ENCODE assay signal across 13 cellular contexts in the genomic region with DNA sequence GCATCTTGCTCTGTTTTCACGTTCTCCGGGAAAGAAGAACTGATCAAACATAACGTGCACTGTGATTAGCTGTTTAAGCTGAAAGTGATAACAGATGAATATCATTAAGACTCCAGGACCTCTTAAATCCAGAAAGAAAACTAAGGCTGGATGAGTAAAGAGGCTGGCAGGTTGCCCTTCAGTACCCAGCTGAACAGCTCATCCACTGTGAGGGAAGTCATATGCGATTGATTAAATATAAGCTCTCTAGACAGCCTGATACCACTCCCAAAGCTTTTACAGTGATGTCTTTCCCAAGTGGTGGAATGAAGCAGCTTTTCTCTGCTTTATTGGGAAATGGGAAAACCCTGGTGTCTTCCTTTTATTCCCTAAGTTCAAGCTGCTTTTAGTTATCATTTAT.
DNase-seq lines count a peak whose midpoint lies in the region; ATAC-seq lines count a peak whose summit lies in the region.
"Had no signal": no experiment of that assay in that cellular context is flagged by ENCODE, and none has a peak within 500 bp of the region (broad histone marks: within the 10 kb centered on the region; RNA-seq: fewer than 3 reads in every experiment).

No MANE protein-coding gene starts in this region.

- peak; percentile 12 for DNase-seq in Ammon's horn (ENCODE audit: low spot score)
- peak; percentile 48 for DNase-seq in M059J (ENCODE audit: low read depth)
- DNase-seq in dedifferentiated amniotic fluid mesenchymal stem cell (ENCODE audit: extremely low spot score) = peak; percentile 86
- peak; percentile 11 for DNase-seq in renal cortical epithelial cell (ENCODE audit: low read depth)
- DNase-seq in NCI-H774 (lab: John Stamatoyannopoulos, UW) = no peak
- no peak for DNase-seq in NCI-H524 (lab: John Stamatoyannopoulos, UW)
- DNase-seq in stimulated activated CD4-positive, alpha-beta T cell treated with anti-CD3 and anti-CD28 coated beads, Interleukin-1b, Interleukin-23, amount 100 ng/mL, for 48 hours = no peak
- DNase-seq: body of pancreas; CD4-positive, alpha-beta T cell; Peyer's patch; right lobe of liver; stimulated activated naive CD8-positive, alpha-beta T cell treated with anti-CD3 and anti-CD28 coated beads, Interleukin-15, Interleukin-2, amounts not matched to agents 100 U/mL and 50 U/mL, for 24 hours had no signal

- no peak for ATAC-seq in GM21786 (IDR thresholded peaks at IDR 0.05; ENCODE audit: unreplicated experiment)
- ATAC-seq: body of pancreas; right lobe of liver; stimulated activated naive CD8-positive, alpha-beta T cell treated with anti-CD3 and anti-CD28 coated beads, Interleukin-15, Interleukin-2, amounts not matched to agents 100 U/mL and 50 U/mL, for 24 hours had no signal

Comparison
In these comparisons a context has a peak if more than half of its experiments do, and no peak if none do; other contexts are left out.
1. DNase-seq: peak in Ammon's horn (single experiment), M059J (single experiment), dedifferentiated amniotic fluid mesenchymal stem cell (single experiment) and renal cortical epithelial cell (single experiment); none in NCI-H774 (single experiment), NCI-H524 (0 of 2) and stimulated activated CD4-positive, alpha-beta T cell treated with anti-CD3 and anti-CD28 coated beads, Interleukin-1b, Interleukin-23, amount 100 ng/mL, for 48 hours (single experiment).